1 cellular context compared by ENCODE assay signal in genomic region chr15:64024172-64025050, GRCh38.
TF ChIP-seq lines count a peak whose summit lies in the region.

No MANE protein-coding gene starts in this region.

TF ChIP-seq in K562, 482 proteins besides CTCF, POLR2A, EP300 and RAD21 (continued from another document):
- TF ChIP-seq ZHX1 (conservative IDR thresholded peaks at IDR 0.05; ENCODE audit: low read length) (no peak), SRF (CRISPR knock-in tag; IDR thresholded peaks at IDR 0.05) (peak in 1 of 2 experiments; percentile 62; a peak in 1 of 4 replicates), CEBPB (tag; IDR thresholded peaks at IDR 0.05) (peak; percentile 32; the same call in 1 of the 2 replicates), ILK (tag; IDR thresholded peaks at IDR 0.05; ENCODE audit: borderline replicate concordance, low read depth) (no peak), POLR2G (IDR thresholded peaks at IDR 0.05; ENCODE audit: low read depth, low read length) (no peak), STAT5B (CRISPR knock-in tag; IDR thresholded peaks at IDR 0.05) (no peak), ATF3 (IDR thresholded peaks at IDR 0.05) (peak; percentile 85), ATF3 (CRISPR knock-in tag; conservative IDR thresholded peaks at IDR 0.05) (no peak), MAZ (CRISPR knock-in tag; conservative IDR thresholded peaks at IDR 0.05 in 1 of 2, IDR thresholded peaks at IDR 0.05 in 1 of 2) (0 out of 4 replicates have a peak, but pooled peaks of 1 of the 2 experiments have one; percentile 46), NFE2 (IDR thresholded peaks at IDR 0.05; ENCODE audit: low read depth) (no peak), ZNF253 (CRISPR knock-in tag; conservative IDR thresholded peaks at IDR 0.05) (no peak), BCOR (IDR thresholded peaks at IDR 0.05) (no peak), DIDO1 (tag; IDR thresholded peaks at IDR 0.05; ENCODE audit: low read depth) (no peak), JUND (IDR thresholded peaks at IDR 0.05; ENCODE audit: borderline replicate concordance, low read depth, low read length) (0 out of 2 replicates have a peak, but pooled peaks have one; percentile 7), JUND (tag; IDR thresholded peaks at IDR 0.05; ENCODE audit: borderline replicate concordance, low read depth, low read length) (0 out of 3 replicates have a peak, but pooled peaks have one; percentile 15), EP400 (IDR thresholded peaks at IDR 0.05) (0 out of 2 replicates have a peak, but pooled peaks have one; percentile 19)
- TF ChIP-seq, protein P1, sequence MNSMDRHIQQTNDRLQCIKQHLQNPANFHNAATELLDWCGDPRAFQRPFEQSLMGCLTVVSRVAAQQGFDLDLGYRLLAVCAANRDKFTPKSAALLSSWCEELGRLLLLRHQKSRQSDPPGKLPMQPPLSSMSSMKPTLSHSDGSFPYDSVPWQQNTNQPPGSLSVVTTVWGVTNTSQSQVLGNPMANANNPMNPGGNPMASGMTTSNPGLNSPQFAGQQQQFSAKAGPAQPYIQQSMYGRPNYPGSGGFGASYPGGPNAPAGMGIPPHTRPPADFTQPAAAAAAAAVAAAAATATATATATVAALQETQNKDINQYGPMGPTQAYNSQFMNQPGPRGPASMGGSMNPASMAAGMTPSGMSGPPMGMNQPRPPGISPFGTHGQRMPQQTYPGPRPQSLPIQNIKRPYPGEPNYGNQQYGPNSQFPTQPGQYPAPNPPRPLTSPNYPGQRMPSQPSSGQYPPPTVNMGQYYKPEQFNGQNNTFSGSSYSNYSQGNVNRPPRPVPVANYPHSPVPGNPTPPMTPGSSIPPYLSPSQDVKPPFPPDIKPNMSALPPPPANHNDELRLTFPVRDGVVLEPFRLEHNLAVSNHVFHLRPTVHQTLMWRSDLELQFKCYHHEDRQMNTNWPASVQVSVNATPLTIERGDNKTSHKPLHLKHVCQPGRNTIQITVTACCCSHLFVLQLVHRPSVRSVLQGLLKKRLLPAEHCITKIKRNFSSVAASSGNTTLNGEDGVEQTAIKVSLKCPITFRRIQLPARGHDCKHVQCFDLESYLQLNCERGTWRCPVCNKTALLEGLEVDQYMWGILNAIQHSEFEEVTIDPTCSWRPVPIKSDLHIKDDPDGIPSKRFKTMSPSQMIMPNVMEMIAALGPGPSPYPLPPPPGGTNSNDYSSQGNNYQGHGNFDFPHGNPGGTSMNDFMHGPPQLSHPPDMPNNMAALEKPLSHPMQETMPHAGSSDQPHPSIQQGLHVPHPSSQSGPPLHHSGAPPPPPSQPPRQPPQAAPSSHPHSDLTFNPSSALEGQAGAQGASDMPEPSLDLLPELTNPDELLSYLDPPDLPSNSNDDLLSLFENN (IDR thresholded peaks at IDR 0.05; ENCODE audit: low read depth in 2 of 2, low read length in 2 of 2) = no peak
- TF ChIP-seq, protein P2, sequence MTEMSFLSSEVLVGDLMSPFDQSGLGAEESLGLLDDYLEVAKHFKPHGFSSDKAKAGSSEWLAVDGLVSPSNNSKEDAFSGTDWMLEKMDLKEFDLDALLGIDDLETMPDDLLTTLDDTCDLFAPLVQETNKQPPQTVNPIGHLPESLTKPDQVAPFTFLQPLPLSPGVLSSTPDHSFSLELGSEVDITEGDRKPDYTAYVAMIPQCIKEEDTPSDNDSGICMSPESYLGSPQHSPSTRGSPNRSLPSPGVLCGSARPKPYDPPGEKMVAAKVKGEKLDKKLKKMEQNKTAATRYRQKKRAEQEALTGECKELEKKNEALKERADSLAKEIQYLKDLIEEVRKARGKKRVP (CRISPR knock-in tag; IDR thresholded peaks at IDR 0.05) = 0 out of 2 replicates have a peak, but pooled peaks have one; percentile 59
TF ChIP-seq in K562: peak in this region for 11.
